Comparison of ENCODE assay signal across 8 cellular contexts in the genomic region with DNA sequence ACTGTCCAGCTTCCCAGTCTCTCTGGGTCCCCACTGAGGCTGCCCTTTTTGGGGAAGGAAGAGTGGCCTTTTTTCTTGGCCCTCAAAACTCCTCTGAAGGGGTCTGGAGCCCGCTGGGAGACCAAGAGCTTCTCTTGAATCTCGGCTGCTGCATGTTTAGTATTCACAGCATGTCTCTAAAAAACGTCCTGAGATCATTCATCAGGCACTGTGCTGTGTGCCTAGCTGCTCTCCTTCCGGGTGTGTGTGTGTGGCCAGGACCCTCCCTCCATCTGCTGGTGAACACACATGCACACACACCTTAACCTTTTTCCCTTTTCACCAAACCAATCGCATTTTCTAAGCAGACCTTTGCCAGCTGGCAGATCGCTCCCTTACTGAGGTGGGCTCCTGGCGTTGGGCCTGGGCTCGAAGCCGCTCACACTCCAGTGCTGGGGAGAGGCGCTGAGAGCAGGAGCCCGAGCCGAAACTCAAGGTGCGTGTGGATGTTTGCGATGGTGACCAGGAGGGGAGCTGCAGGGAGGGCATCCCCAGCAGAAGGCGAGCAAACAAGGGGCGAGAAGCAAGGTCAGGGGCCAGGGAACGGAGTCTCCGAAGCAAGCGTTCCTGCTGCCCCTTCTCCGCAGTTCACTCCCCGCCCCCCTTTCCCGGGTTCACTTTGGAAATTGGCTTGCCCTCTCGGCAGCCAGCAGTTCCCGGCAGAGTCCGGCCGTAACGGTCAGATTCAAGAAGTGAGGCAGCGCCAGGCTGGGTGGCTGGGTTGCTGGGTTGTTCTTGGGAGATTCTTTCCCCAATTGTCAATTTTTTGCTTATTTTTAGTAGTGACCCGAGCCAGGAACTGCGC. TPM values are rescaled to one million over a fixed set of nuclear protein-coding genes. Genes with fewer than 3 reads are reported as not detected.
DNase-seq lines count a peak whose midpoint lies in the region; ATAC-seq and TF ChIP-seq lines count a peak whose summit lies in the region.

No MANE protein-coding gene starts in this region.

- no peaks in the 10 kb centered on the region for H3K36me3 ChIP-seq in heart right ventricle
- no peaks in the 10 kb centered on the region for H3K36me3 ChIP-seq in left ventricle myocardium inferior

- in situ Hi-C loops in GM13976 (cut with MboI; ENCODE audit: low sequenced_read_pairs, unreplicated experiment), result no loop called here

- H3K9me3 ChIP-seq in heart right ventricle (no peaks in the 10 kb centered on the region), left ventricle myocardium inferior (replicated peaks) (no peaks in the 10 kb centered on the region)

- peaks cover 0 to 88% (median 21%) of the 10 kb centered on the region in 7 donors for H3K27me3 ChIP-seq in heart right ventricle
- H3K27me3 ChIP-seq in left ventricle myocardium inferior (ENCODE audit: low read depth), result peaks cover 64% of the 10 kb centered on the region

- no peak for TF ChIP-seq CTCF in heart right ventricle (IDR thresholded peaks at IDR 0.05)
- TF ChIP-seq CTCF in left ventricle myocardium inferior (IDR thresholded peaks at IDR 0.05; ENCODE audit: borderline replicate concordance), result no peak
- no peak for TF ChIP-seq CTCF in GM13976 (IDR thresholded peaks at IDR 0.05; ENCODE audit: borderline replicate concordance, control extremely low read depth, extremely low read depth, insufficient read depth, missing control alignments)

- intact Hi-C loops in heart right ventricle (cut with DNase I) (no loop called here), left cardiac atrium (cut with DNase I) (no loop called here), left ventricle myocardium inferior (cut with micrococcal nuclease) (no loop called here)

- DNase-seq in heart right ventricle, result no peak
- no peak for DNase-seq in left cardiac atrium
- no peak for DNase-seq in left ventricle myocardium inferior
- no peak for DNase-seq in GM13976 (ENCODE audit: low spot score)

- ATAC-seq in heart right ventricle (peak in 1 of 8 donors; percentile 10), left cardiac atrium (no peak), SK-N-SH treated with all-trans-retinoic acid at 6 μM for 48 hours (peak; percentile 43), GM18867 (IDR thresholded peaks at IDR 0.05; ENCODE audit: unreplicated experiment) (no peak), GM21619 (IDR thresholded peaks at IDR 0.05; ENCODE audit: unreplicated experiment) (no peak)

- H3K4me1 ChIP-seq in heart right ventricle (no peaks in the 10 kb centered on the region), left ventricle myocardium inferior (no peaks in the 10 kb centered on the region)

- no peak overlapping the region for H3K27ac ChIP-seq in heart right ventricle
- no peak overlapping the region for H3K27ac ChIP-seq in left ventricle myocardium inferior (replicated peaks)
- no peak overlapping the region for H3K27ac ChIP-seq in skin epidermis

- 8 to 9% methylated on average over 26 to 30 of the region's 30 CpGs for WGBS in heart right ventricle, 2 donors

- peak overlapping the region in 9 of 10 donors; percentile 13 to 41 (median 37) for H3K4me3 ChIP-seq in heart right ventricle
- peak overlapping the region; percentile 56 for H3K4me3 ChIP-seq in left ventricle myocardium inferior
- H3K4me3 ChIP-seq in skin epidermis, result peak overlapping the region in 5 of 7 experiments; percentile 12 to 41 (median 24)

TF ChIP-seq in SK-N-SH treated with all-trans-retinoic acid at 6 μM for 48 hours, 23 proteins besides CTCF, POLR2A, EP300 and RAD21 (continues in another document):
- TF ChIP-seq ESRRG (CRISPR knock-in tag; IDR thresholded peaks at IDR 0.05) (no peak), SNAI2 (CRISPR knock-in tag; IDR thresholded peaks at IDR 0.05) (no peak), CSDC2 (CRISPR knock-in tag; IDR thresholded peaks at IDR 0.05) (no peak), ZC3H10 (CRISPR knock-in tag; IDR thresholded peaks at IDR 0.05) (no peak), BACH2 (CRISPR knock-in tag; IDR thresholded peaks at IDR 0.05; ENCODE audit: borderline replicate concordance) (no peak), ZFP30 (CRISPR knock-in tag; IDR thresholded peaks at IDR 0.05) (no peak), ZNF8 (CRISPR knock-in tag; IDR thresholded peaks at IDR 0.05) (no peak), CSRNP3 (CRISPR knock-in tag; IDR thresholded peaks at IDR 0.05) (no peak), GLIS3 (CRISPR knock-in tag; IDR thresholded peaks at IDR 0.05) (no peak), RARB (CRISPR knock-in tag; IDR thresholded peaks at IDR 0.05) (no peak), ZNF565 (CRISPR knock-in tag; conservative IDR thresholded peaks at IDR 0.05; ENCODE audit: low read depth) (no peak), TCF4 (CRISPR knock-in tag; IDR thresholded peaks at IDR 0.05; ENCODE audit: borderline replicate concordance) (no peak), ARNTL (CRISPR knock-in tag; IDR thresholded peaks at IDR 0.05; ENCODE audit: borderline replicate concordance, low read depth) (no peak), ZFP3 (CRISPR knock-in tag; IDR thresholded peaks at IDR 0.05) (no peak), OSR1 (CRISPR knock-in tag; IDR thresholded peaks at IDR 0.05) (no peak)
- TF ChIP-seq, protein P1, sequence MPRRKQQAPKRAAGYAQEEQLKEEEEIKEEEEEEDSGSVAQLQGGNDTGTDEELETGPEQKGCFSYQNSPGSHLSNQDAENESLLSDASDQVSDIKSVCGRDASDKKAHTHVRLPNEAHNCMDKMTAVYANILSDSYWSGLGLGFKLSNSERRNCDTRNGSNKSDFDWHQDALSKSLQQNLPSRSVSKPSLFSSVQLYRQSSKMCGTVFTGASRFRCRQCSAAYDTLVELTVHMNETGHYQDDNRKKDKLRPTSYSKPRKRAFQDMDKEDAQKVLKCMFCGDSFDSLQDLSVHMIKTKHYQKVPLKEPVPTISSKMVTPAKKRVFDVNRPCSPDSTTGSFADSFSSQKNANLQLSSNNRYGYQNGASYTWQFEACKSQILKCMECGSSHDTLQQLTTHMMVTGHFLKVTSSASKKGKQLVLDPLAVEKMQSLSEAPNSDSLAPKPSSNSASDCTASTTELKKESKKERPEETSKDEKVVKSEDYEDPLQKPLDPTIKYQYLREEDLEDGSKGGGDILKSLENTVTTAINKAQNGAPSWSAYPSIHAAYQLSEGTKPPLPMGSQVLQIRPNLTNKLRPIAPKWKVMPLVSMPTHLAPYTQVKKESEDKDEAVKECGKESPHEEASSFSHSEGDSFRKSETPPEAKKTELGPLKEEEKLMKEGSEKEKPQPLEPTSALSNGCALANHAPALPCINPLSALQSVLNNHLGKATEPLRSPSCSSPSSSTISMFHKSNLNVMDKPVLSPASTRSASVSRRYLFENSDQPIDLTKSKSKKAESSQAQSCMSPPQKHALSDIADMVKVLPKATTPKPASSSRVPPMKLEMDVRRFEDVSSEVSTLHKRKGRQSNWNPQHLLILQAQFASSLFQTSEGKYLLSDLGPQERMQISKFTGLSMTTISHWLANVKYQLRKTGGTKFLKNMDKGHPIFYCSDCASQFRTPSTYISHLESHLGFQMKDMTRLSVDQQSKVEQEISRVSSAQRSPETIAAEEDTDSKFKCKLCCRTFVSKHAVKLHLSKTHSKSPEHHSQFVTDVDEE (CRISPR knock-in tag; IDR thresholded peaks at IDR 0.05), result no peak
- TF ChIP-seq, protein P2, sequence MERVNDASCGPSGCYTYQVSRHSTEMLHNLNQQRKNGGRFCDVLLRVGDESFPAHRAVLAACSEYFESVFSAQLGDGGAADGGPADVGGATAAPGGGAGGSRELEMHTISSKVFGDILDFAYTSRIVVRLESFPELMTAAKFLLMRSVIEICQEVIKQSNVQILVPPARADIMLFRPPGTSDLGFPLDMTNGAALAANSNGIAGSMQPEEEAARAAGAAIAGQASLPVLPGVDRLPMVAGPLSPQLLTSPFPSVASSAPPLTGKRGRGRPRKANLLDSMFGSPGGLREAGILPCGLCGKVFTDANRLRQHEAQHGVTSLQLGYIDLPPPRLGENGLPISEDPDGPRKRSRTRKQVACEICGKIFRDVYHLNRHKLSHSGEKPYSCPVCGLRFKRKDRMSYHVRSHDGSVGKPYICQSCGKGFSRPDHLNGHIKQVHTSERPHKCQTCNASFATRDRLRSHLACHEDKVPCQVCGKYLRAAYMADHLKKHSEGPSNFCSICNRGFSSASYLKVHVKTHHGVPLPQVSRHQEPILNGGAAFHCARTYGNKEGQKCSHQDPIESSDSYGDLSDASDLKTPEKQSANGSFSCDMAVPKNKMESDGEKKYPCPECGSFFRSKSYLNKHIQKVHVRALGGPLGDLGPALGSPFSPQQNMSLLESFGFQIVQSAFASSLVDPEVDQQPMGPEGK (CRISPR knock-in tag; IDR thresholded peaks at IDR 0.05; ENCODE audit: borderline replicate concordance), result no peak
- TF ChIP-seq, protein P3, sequence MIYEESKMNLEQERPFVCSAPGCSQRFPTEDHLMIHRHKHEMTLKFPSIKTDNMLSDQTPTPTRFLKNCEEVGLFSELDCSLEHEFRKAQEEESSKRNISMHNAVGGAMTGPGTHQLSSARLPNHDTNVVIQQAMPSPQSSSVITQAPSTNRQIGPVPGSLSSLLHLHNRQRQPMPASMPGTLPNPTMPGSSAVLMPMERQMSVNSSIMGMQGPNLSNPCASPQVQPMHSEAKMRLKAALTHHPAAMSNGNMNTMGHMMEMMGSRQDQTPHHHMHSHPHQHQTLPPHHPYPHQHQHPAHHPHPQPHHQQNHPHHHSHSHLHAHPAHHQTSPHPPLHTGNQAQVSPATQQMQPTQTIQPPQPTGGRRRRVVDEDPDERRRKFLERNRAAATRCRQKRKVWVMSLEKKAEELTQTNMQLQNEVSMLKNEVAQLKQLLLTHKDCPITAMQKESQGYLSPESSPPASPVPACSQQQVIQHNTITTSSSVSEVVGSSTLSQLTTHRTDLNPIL (CRISPR knock-in tag; IDR thresholded peaks at IDR 0.05; ENCODE audit: low read depth), result no peak

RNA-seq across cellular contexts. Expression of gene FRMPD3, which starts 0.6 kb away (rescaled TPM):
- total RNA-seq in heart right ventricle, result under 1 TPM in 3 of 10 donors, not detected in 7; 0.02 to 0.14 (median 0.08) TPM
- polyA plus RNA-seq in heart right ventricle, result under 1 TPM in 1 of 2 donors, not detected in 1; 0.03 TPM
- under 1 TPM; 0.08 to 0.15 TPM for total RNA-seq in left cardiac atrium
- not detected for total RNA-seq in left ventricle myocardium inferior
